Comparison of ENCODE assay signal across 14 cellular contexts in genomic region chr3:186510374-186511079, GRCh38. TPM values are rescaled to one million over a fixed set of nuclear protein-coding genes. Genes with fewer than 3 reads are reported as not detected.
DNase-seq lines count a peak whose midpoint lies in the region; ATAC-seq, FAIRE-seq and TF ChIP-seq lines count a peak whose summit lies in the region.
"Had no signal": no experiment of that assay in that cellular context is flagged by ENCODE, and none has a peak within 500 bp of the region (broad histone marks: within the 10 kb centered on the region; RNA-seq: fewer than 3 reads in every experiment).

No MANE protein-coding gene starts in this region.

- no peak overlapping the region for H3K9ac ChIP-seq in HepG2 (ENCODE audit: insufficient read depth, low read depth, low read length)

- no peaks in the 10 kb centered on the region for H3K79me2 ChIP-seq in HepG2 (ENCODE audit: insufficient read depth, low read length)

- H3K4me1 Mint-ChIP-seq in progenitor cell of endocrine pancreas (ENCODE audit: low read depth), result peaks cover 2% of the 10 kb centered on the region

- H3K36me3 ChIP-seq in HepG2 (replicated peaks in 1 of 2; ENCODE audit: control insufficient read depth in 1 of 2, insufficient read depth in 2 of 2, low read length in 2 of 2) (no peaks in the 10 kb centered on the region), right lobe of liver (no peaks in the 10 kb centered on the region), HEK293 (ENCODE audit: control insufficient read depth in 2 of 2, insufficient read depth in 1 of 2, low read length in 2 of 2) (no peaks in the 10 kb centered on the region), RWPE2 (ENCODE audit: low read depth) (no peaks in the 10 kb centered on the region), aorta (ENCODE audit: control insufficient read depth in 1 of 2, insufficient read depth in 2 of 2, low read length in 1 of 2) (no peaks in the 10 kb centered on the region)

- H3K4me3 Mint-ChIP-seq in progenitor cell of endocrine pancreas (ENCODE audit: low read depth), result no peak overlapping the region
- H3K4me3 Mint-ChIP-seq: activated naive CD8-positive, alpha-beta T cell treated with anti-CD3 and anti-CD28 coated beads, Interleukin-2, amount 10 ng/mL, durations not matched to agents 7 days and 5 days; immature natural killer cell; naive B cell had no signal

- H3K27ac ChIP-seq in HepG2 (ENCODE audit: extremely low read length, insufficient read depth, low read length) (no peak overlapping the region), right lobe of liver (no peak overlapping the region), HEK293 (ENCODE audit: extremely low read depth, low read depth, low read length) (no peak overlapping the region), RWPE2 (ENCODE audit: poor library complexity, severe bottlenecking) (no peak overlapping the region), aorta (ENCODE audit: low read depth in 1 of 2, low read length in 2 of 2) (no peak overlapping the region)
- H3K27ac ChIP-seq: VCaP had no signal

- H3K9me3 Mint-ChIP-seq in progenitor cell of endocrine pancreas (ENCODE audit: low read depth), result no peaks in the 10 kb centered on the region
- H3K9me3 Mint-ChIP-seq: activated naive CD8-positive, alpha-beta T cell treated with anti-CD3 and anti-CD28 coated beads, Interleukin-2, amount 10 ng/mL, durations not matched to agents 7 days and 5 days; immature natural killer cell; naive B cell had no signal

- no peaks in the 10 kb centered on the region for H4K20me1 ChIP-seq in HepG2 (ENCODE audit: insufficient read depth, low read length)

- no peak for DNase-seq in HepG2 (ENCODE audit: low spot score)
- no peak for DNase-seq in right lobe of liver
- no peak for DNase-seq in RWPE2 (ENCODE audit: low spot score)
- DNase-seq in aorta, result no peak
- DNase-seq in progenitor cell of endocrine pancreas (ENCODE audit: low spot score, unreplicated experiment), result no peak
- no peak for DNase-seq in posterior vena cava (ENCODE audit: low spot score)
- DNase-seq: activated naive CD8-positive, alpha-beta T cell treated with anti-CD3 and anti-CD28 coated beads, Interleukin-2, amount 10 ng/mL, durations not matched to agents 7 days and 5 days; immature natural killer cell; naive B cell had no signal

- H3K4me2 ChIP-seq in HepG2 (ENCODE audit: low read depth, low read length), result no peak overlapping the region

- no peaks in the 10 kb centered on the region for H3K36me3 Mint-ChIP-seq in progenitor cell of endocrine pancreas (ENCODE audit: insufficient read depth)
- H3K36me3 Mint-ChIP-seq: activated naive CD8-positive, alpha-beta T cell treated with anti-CD3 and anti-CD28 coated beads, Interleukin-2, amount 10 ng/mL, durations not matched to agents 7 days and 5 days; immature natural killer cell; naive B cell had no signal

- TF ChIP-seq POLR2A in HepG2 (IDR thresholded peaks at IDR 0.05; ENCODE audit: insufficient read depth in 1 of 2, low read depth in 2 of 2, low read length in 2 of 2), result no peak
- TF ChIP-seq POLR2A in right lobe of liver (IDR thresholded peaks at IDR 0.05), result no peak

- TF ChIP-seq EP300 in HepG2 (IDR thresholded peaks at IDR 0.05; ENCODE audit: low read depth in 2 of 2, low read length in 2 of 2) (no peak), HepG2 (CRISPR knock-in tag; IDR thresholded peaks at IDR 0.05; ENCODE audit: borderline replicate concordance) (no peak)

- BruUV-seq in HepG2 (replicated peaks; lab: Mats Ljungman, UMichigan), result no TSS peak

- no peak for FAIRE-seq in HepG2 (lab: Jason Lieb, UNC)
- FAIRE-seq: HTR-8/SVneo, RCC 7860 had no signal

- CTCF ChIA-PET in HepG2 (lab: Yijun Ruan, JAX; ENCODE audit: low intra/inter-chr PET ratio, low total read pairs), result no interaction called here
- CTCF ChIA-PET in HEK293 (lab: Yijun Ruan, JAX), result interaction anchor here (0.8 kb wide), 1 partner anchor 10 kb away, joined by 3 read pairs; no protein-coding TSS in a partner anchor

- POLR2A ChIA-PET in HepG2 (lab: Yijun Ruan, JAX), result no interaction called here
- POLR2A ChIA-PET in HEK293 (lab: Yijun Ruan, JAX), result no interaction called here

- in situ Hi-C loops in HepG2 (cut with HindIII; ENCODE audit: extremely low pct_ligation_motif_present, low pct_unique_long_range_greater_than_20kb), result no loop called here

- ATAC-seq in HepG2 (peak; percentile 32; the same call in 1 of the 3 replicates), right lobe of liver (no peak), RWPE2 (ENCODE audit: low read depth) (peak; percentile 82), aorta (ENCODE audit: low FRiP score) (peak; percentile 12), HG03521 (IDR thresholded peaks at IDR 0.05; ENCODE audit: unreplicated experiment) (no peak)

- H3K27ac Mint-ChIP-seq in progenitor cell of endocrine pancreas, result no peak overlapping the region
- H3K27ac Mint-ChIP-seq: activated naive CD8-positive, alpha-beta T cell treated with anti-CD3 and anti-CD28 coated beads, Interleukin-2, amount 10 ng/mL, durations not matched to agents 7 days and 5 days; immature natural killer cell had no signal

- intact Hi-C loops in HepG2 (cut with micrococcal nuclease; ENCODE audit: unreplicated experiment), result no loop called here
- intact Hi-C loops in right lobe of liver (cut with DNase I), result no loop called here
- intact Hi-C loops in aorta (cut with DNase I), result no loop called here
- intact Hi-C loops in posterior vena cava (cut with DNase I), result loop anchor here in 1 of 2 donors (10.0 kb wide), 1 partner anchor 236 kb away; no protein-coding TSS in a partner anchor

- TF ChIP-seq RAD21 in HepG2 (CRISPR knock-in tag; IDR thresholded peaks at IDR 0.05), result no peak

- H3K27me3 ChIP-seq in HepG2 (ENCODE audit: control insufficient read depth in 1 of 2, insufficient read depth in 2 of 2, low read length in 2 of 2) (peaks cover 1 to 4% of the 10 kb centered on the region in 2 experiments; a peak in 2 of 5 replicates), right lobe of liver (no peaks in the 10 kb centered on the region), RWPE2 (ENCODE audit: insufficient read depth, poor library complexity, severe bottlenecking) (no peaks in the 10 kb centered on the region), aorta (ENCODE audit: control insufficient read depth in 1 of 2, insufficient read depth in 2 of 2, low read length in 1 of 2) (no peaks in the 10 kb centered on the region)

- peaks cover 39% of the 10 kb centered on the region for H3K27me3 Mint-ChIP-seq in progenitor cell of endocrine pancreas

- no peak overlapping the region for H2AFZ ChIP-seq in HepG2 (ENCODE audit: low read length)

- H3K4me3 ChIP-seq in HepG2 (replicated peaks in 1 of 3; ENCODE audit: insufficient read depth in 1 of 3, low read depth in 2 of 3, low read length in 3 of 3) (no peak overlapping the region), right lobe of liver (no peak overlapping the region), HEK293 (ENCODE audit: low read depth, low read length) (no peak overlapping the region), RWPE2 (ENCODE audit: severe bottlenecking) (no peak overlapping the region), aorta (ENCODE audit: low read length in 2 of 2) (no peak overlapping the region)

- H3K9me3 ChIP-seq in HepG2 (ENCODE audit: low read length) (no peaks in the 10 kb centered on the region), right lobe of liver (no peaks in the 10 kb centered on the region), HEK293 (ENCODE audit: control insufficient read depth, insufficient read depth, low read depth, low read length) (no peaks in the 10 kb centered on the region), RWPE2 (ENCODE audit: severe bottlenecking) (no peaks in the 10 kb centered on the region), aorta (ENCODE audit: control insufficient read depth, low read length) (no peaks in the 10 kb centered on the region)

- H3K4me1 ChIP-seq in HepG2 (ENCODE audit: insufficient read depth, low read length) (peaks cover 15% of the 10 kb centered on the region), right lobe of liver (no peaks in the 10 kb centered on the region), HEK293 (ENCODE audit: control insufficient read depth, insufficient read depth, low read length) (no peaks in the 10 kb centered on the region), RWPE2 (ENCODE audit: insufficient read depth, poor library complexity, severe bottlenecking) (no peaks in the 10 kb centered on the region), aorta (ENCODE audit: control insufficient read depth in 1 of 2, insufficient read depth in 2 of 2, low read length in 2 of 2) (no peaks in the 10 kb centered on the region)

- TF ChIP-seq CTCF in HepG2 (CRISPR knock-in tag; IDR thresholded peaks at IDR 0.05) (peak; percentile 30), right lobe of liver (IDR thresholded peaks at IDR 0.05) (no peak), HEK293 (tag by site-specific recombination; IDR thresholded peaks at IDR 0.05) (peak; percentile 46; the same call in 1 of the 2 replicates), RWPE2 (IDR thresholded peaks at IDR 0.05; ENCODE audit: poor library complexity, severe bottlenecking) (no peak), progenitor cell of endocrine pancreas (IDR thresholded peaks at IDR 0.05; ENCODE audit: unreplicated experiment) (no peak)

- 21% methylated on average over 9 of the region's 9 CpGs for WGBS in HepG2 (ENCODE audit: low lambda C conversion rate)
- 73% methylated on average over 4 of the region's 9 CpGs for WGBS in right lobe of liver (ENCODE audit: insufficient coverage, low coverage, low lambda C conversion rate, missing lambda C conversion rate)
- 76 to 77% methylated on average over 9 of the region's 9 CpGs for WGBS in aorta, 2 donors

RNA-seq across cellular contexts. Expression of gene CRYGS, which starts 33.7 kb away (rescaled TPM):
- 0.22 and 2.1 TPM in 2 replicates for total RNA-seq in HepG2 (2016; rRNA removed; fragmentation: Illumina TruSeq; extraction: Trizol)
- total RNA-seq in HepG2 (2016; cell fraction: cytosol; rRNA removed; fragmentation: Illumina TruSeq; extraction: Trizol; ENCODE audit: low read depth), result 0.81 and 1.1 TPM in 2 replicates
- 0.39 and 2.1 TPM in 2 replicates for total RNA-seq in HepG2 (2016; cell fraction: insoluble cytoplasmic fraction; rRNA removed; fragmentation: Illumina TruSeq; extraction: Trizol)
- total RNA-seq in HepG2 (2016; cell fraction: membrane; rRNA removed; fragmentation: Illumina TruSeq; extraction: Trizol), result 0.37 and 0.79 TPM in 2 replicates
- total RNA-seq in HepG2 (2016; cell fraction: nucleus; rRNA removed; fragmentation: Illumina TruSeq; extraction: Trizol), result 7.0 and 9.7 TPM in 2 replicates
- polyA plus RNA-seq in HepG2 (2011; rRNA removed), result 6.7 TPM in 2 replicates
- polyA plus RNA-seq in HepG2 (2011; cell fraction: cytosol; rRNA removed), result 0.53 and 0.68 TPM in 2 replicates
- polyA plus RNA-seq in HepG2 (2011; cell fraction: nucleus; rRNA removed), result 18.0 and 20.5 TPM in 2 replicates
- polyA plus RNA-seq in HepG2 (2012), result 2.2 and 2.5 TPM in 2 replicates
- polyA plus RNA-seq in HepG2 (2016; cell fraction: cytosol; fragmentation: Illumina TruSeq; extraction: Trizol; ENCODE audit: low read depth), result 0.19 and 0.44 TPM in 2 replicates
- polyA plus RNA-seq in HepG2 (2016; cell fraction: insoluble cytoplasmic fraction; fragmentation: Illumina TruSeq; extraction: Trizol; ENCODE audit: low read depth), result 0.15 and 0.48 TPM in 2 replicates
- polyA plus RNA-seq in HepG2 (2016; cell fraction: membrane; fragmentation: Illumina TruSeq; extraction: Trizol; ENCODE audit: low read depth), result 0.21 TPM in 1 of 2 replicates, not detected in the other
- 10.6 and 15.6 TPM in 2 replicates for polyA plus RNA-seq in HepG2 (2016; cell fraction: nucleus; fragmentation: Illumina TruSeq; extraction: Trizol; ENCODE audit: insufficient read depth, low read depth)
- 2.0 and 3.4 TPM in 2 replicates for polyA minus RNA-seq in HepG2 (2011; rRNA and poly(A)+ RNA removed; ENCODE audit: low replicate concordance)
- polyA minus RNA-seq in HepG2 (2011; cell fraction: cytosol; rRNA and poly(A)+ RNA removed), result 0.53 TPM in 1 of 2 replicates, not detected in the other
- 14.2 and 17.4 TPM in 2 replicates for polyA minus RNA-seq in HepG2 (2011; cell fraction: nucleus; rRNA and poly(A)+ RNA removed)
- 1 to 10 TPM in 5 of 6 experiments, under 1 TPM in 1; 0.86 to 2.6 (median 1.5) TPM for total RNA-seq in right lobe of liver
- total RNA-seq in aorta, result 1 to 10 TPM; 3.0 to 7.5 TPM
- polyA plus RNA-seq in aorta, result 10 to 100 TPM in 1 of 2 donors, 1 to 10 TPM in 1; 2.5 to 24.8 TPM
- 3.9 and 4.9 TPM in 2 replicates for total RNA-seq in progenitor cell of endocrine pancreas
- total RNA-seq in posterior vena cava, result 1 to 10 TPM; 1.9 to 2.8 TPM

RNA-seq across cellular contexts. Expression of gene TBCCD1, which starts 56.6 kb away (rescaled TPM):
- total RNA-seq in HepG2 (2016; rRNA removed; fragmentation: Illumina TruSeq; extraction: Trizol), result 16.2 and 20.1 TPM in 2 replicates
- 5.6 and 6.3 TPM in 2 replicates for total RNA-seq in HepG2 (2016; cell fraction: cytosol; rRNA removed; fragmentation: Illumina TruSeq; extraction: Trizol; ENCODE audit: low read depth)
- 17.3 and 19.5 TPM in 2 replicates for total RNA-seq in HepG2 (2016; cell fraction: insoluble cytoplasmic fraction; rRNA removed; fragmentation: Illumina TruSeq; extraction: Trizol)
- total RNA-seq in HepG2 (2016; cell fraction: membrane; rRNA removed; fragmentation: Illumina TruSeq; extraction: Trizol), result 15.5 and 15.8 TPM in 2 replicates
- 10.6 and 13.8 TPM in 2 replicates for total RNA-seq in HepG2 (2016; cell fraction: nucleus; rRNA removed; fragmentation: Illumina TruSeq; extraction: Trizol)
- 12.4 and 13.6 TPM in 2 replicates for polyA plus RNA-seq in HepG2 (2011; rRNA removed)
- 6.6 and 9.6 TPM in 2 replicates for polyA plus RNA-seq in HepG2 (2011; cell fraction: cytosol; rRNA removed)
- polyA plus RNA-seq in HepG2 (2011; cell fraction: nucleus; rRNA removed), result 12.0 and 13.1 TPM in 2 replicates
- 6.3 and 7.2 TPM in 2 replicates for polyA plus RNA-seq in HepG2 (2012)
- 2.0 and 3.3 TPM in 2 replicates for polyA plus RNA-seq in HepG2 (2016; cell fraction: cytosol; fragmentation: Illumina TruSeq; extraction: Trizol; ENCODE audit: low read depth)
- 12.1 and 12.3 TPM in 2 replicates for polyA plus RNA-seq in HepG2 (2016; cell fraction: insoluble cytoplasmic fraction; fragmentation: Illumina TruSeq; extraction: Trizol; ENCODE audit: low read depth)
- polyA plus RNA-seq in HepG2 (2016; cell fraction: membrane; fragmentation: Illumina TruSeq; extraction: Trizol; ENCODE audit: low read depth), result 6.4 and 8.6 TPM in 2 replicates
- 12.3 and 15.4 TPM in 2 replicates for polyA plus RNA-seq in HepG2 (2016; cell fraction: nucleus; fragmentation: Illumina TruSeq; extraction: Trizol; ENCODE audit: insufficient read depth, low read depth)
- polyA minus RNA-seq in HepG2 (2011; rRNA and poly(A)+ RNA removed; ENCODE audit: low replicate concordance), result 15.4 and 28.0 TPM in 2 replicates
- polyA minus RNA-seq in HepG2 (2011; cell fraction: cytosol; rRNA and poly(A)+ RNA removed), result 6.2 and 6.9 TPM in 2 replicates
- 30.6 and 34.4 TPM in 2 replicates for polyA minus RNA-seq in HepG2 (2011; cell fraction: nucleus; rRNA and poly(A)+ RNA removed)
- total RNA-seq in right lobe of liver, result 1 to 10 TPM; 6.7 to 8.7 (median 7.5) TPM
- total RNA-seq in aorta, result 10 to 100 TPM; 11.5 to 13.3 TPM
- polyA plus RNA-seq in aorta, result 1 to 10 TPM; 5.1 to 5.3 TPM
- total RNA-seq in progenitor cell of endocrine pancreas, result 13.5 and 14.2 TPM in 2 replicates
- 1 to 10 TPM; 6.6 to 9.2 TPM for total RNA-seq in posterior vena cava

RNA-seq across cellular contexts. Expression of gene DNAJB11, which starts 60.0 kb away (rescaled TPM):
- total RNA-seq in HepG2 (2016; rRNA removed; fragmentation: Illumina TruSeq; extraction: Trizol) (62.5 and 132 TPM in 2 replicates), right lobe of liver (10 to 100 TPM; 28.4 to 59.1 (median 49.2) TPM), aorta (10 to 100 TPM; 35.0 to 47.0 TPM), progenitor cell of endocrine pancreas (53.4 and 63.7 TPM in 2 replicates), posterior vena cava (10 to 100 TPM; 37.0 to 39.5 TPM)
- total RNA-seq in HepG2 (2016; cell fraction: cytosol; rRNA removed; fragmentation: Illumina TruSeq; extraction: Trizol; ENCODE audit: low read depth), result 16.0 and 17.0 TPM in 2 replicates
- 62.4 and 136 TPM in 2 replicates for total RNA-seq in HepG2 (2016; cell fraction: insoluble cytoplasmic fraction; rRNA removed; fragmentation: Illumina TruSeq; extraction: Trizol)
- 36.7 and 36.8 TPM in 2 replicates for total RNA-seq in HepG2 (2016; cell fraction: membrane; rRNA removed; fragmentation: Illumina TruSeq; extraction: Trizol)
- total RNA-seq in HepG2 (2016; cell fraction: nucleus; rRNA removed; fragmentation: Illumina TruSeq; extraction: Trizol), result 128 and 148 TPM in 2 replicates
- polyA plus RNA-seq in HepG2 (2011; rRNA removed) (33.1 and 41.0 TPM in 2 replicates), aorta (10 to 100 TPM; 36.7 to 40.2 TPM)
- polyA plus RNA-seq in HepG2 (2011; cell fraction: cytosol; rRNA removed), result 21.9 and 29.6 TPM in 2 replicates
- polyA plus RNA-seq in HepG2 (2011; cell fraction: nucleus; rRNA removed), result 28.9 and 34.3 TPM in 2 replicates
- 54.2 and 72.4 TPM in 2 replicates for polyA plus RNA-seq in HepG2 (2012)
- 20.0 and 22.7 TPM in 2 replicates for polyA plus RNA-seq in HepG2 (2016; cell fraction: cytosol; fragmentation: Illumina TruSeq; extraction: Trizol; ENCODE audit: low read depth)
- 73.0 and 88.8 TPM in 2 replicates for polyA plus RNA-seq in HepG2 (2016; cell fraction: insoluble cytoplasmic fraction; fragmentation: Illumina TruSeq; extraction: Trizol; ENCODE audit: low read depth)
- 31.8 and 33.0 TPM in 2 replicates for polyA plus RNA-seq in HepG2 (2016; cell fraction: membrane; fragmentation: Illumina TruSeq; extraction: Trizol; ENCODE audit: low read depth)
- 235 and 255 TPM in 2 replicates for polyA plus RNA-seq in HepG2 (2016; cell fraction: nucleus; fragmentation: Illumina TruSeq; extraction: Trizol; ENCODE audit: insufficient read depth, low read depth)
- polyA minus RNA-seq in HepG2 (2011; rRNA and poly(A)+ RNA removed; ENCODE audit: low replicate concordance), result 9.2 and 16.4 TPM in 2 replicates
- polyA minus RNA-seq in HepG2 (2011; cell fraction: cytosol; rRNA and poly(A)+ RNA removed), result 17.8 and 20.4 TPM in 2 replicates
- 68.4 and 76.3 TPM in 2 replicates for polyA minus RNA-seq in HepG2 (2011; cell fraction: nucleus; rRNA and poly(A)+ RNA removed)

Comparison
In these comparisons a context has a peak if more than half of its experiments do, and no peak if none do; other contexts are left out.
1. ATAC-seq: peak in HepG2 (single experiment), RWPE2 (single experiment) and aorta (single experiment); none in right lobe of liver (0 of 4) and HG03521 (single experiment).
2. CTCF ChIP-seq: peak in HepG2 (single experiment) and HEK293 (single experiment); none in right lobe of liver (0 of 4), RWPE2 (single experiment) and progenitor cell of endocrine pancreas (single experiment).
3. Of the 63 proteins assayed by ChIP-seq in both HepG2 and HEK293: peak only in HepG2: none; only in HEK293: none; in both: CTCF; in neither: 62.